16 cellular contexts compared by ENCODE assay signal in genomic region chr2:5453224-5453623, GRCh38.
"Had no signal": no experiment of that assay in that cellular context is flagged by ENCODE, and none has a peak within 500 bp of the region (broad histone marks: within the 10 kb centered on the region; RNA-seq: fewer than 3 reads in every experiment).

No MANE protein-coding gene starts in this region.

- H3K27me3 ChIP-seq: esophagus muscularis mucosa, heart right ventricle, stomach, upper lobe of right lung had no signal

- H3K9me3 ChIP-seq: esophagus muscularis mucosa, heart right ventricle, stomach, upper lobe of right lung had no signal

- H3K27me3 Mint-ChIP-seq: activated B cell treated with CpG ODN at 0.5 μM for 24 hours; activated T-cell treated with anti-CD3 and anti-CD28 coated beads, Interleukin-2, amount 50 U/mL, for 24 hours; central memory CD8-positive, alpha-beta T cell had no signal

- H3K9me3 Mint-ChIP-seq: activated B cell treated with CpG ODN at 0.5 μM for 24 hours; activated naive CD4-positive, alpha-beta T cell treated with anti-CD3 and anti-CD28 coated beads for 36 hours; activated T-cell treated with anti-CD3 and anti-CD28 coated beads, Interleukin-2, amount 50 U/mL, for 24 hours; activated T-helper 2 cell treated with anti-CD3 and anti-CD28 coated beads, Interferon-gamma antibody, Interleukin-2, Interleukin-4, amounts not matched to agents 10 μg/mL and 5 μg/mL and 100 μg/mL, durations not matched to agents 14 hours and 24 hours and 36 hours; brain; central memory CD8-positive, alpha-beta T cell; T-helper 2 cell treated with Interferon-gamma antibody and Interleukin-4, amounts not matched to agents 5 μg/mL and 100 μg/mL, for 36 hours had no signal

- H3K4me3 Mint-ChIP-seq: activated B cell treated with CpG ODN at 0.5 μM for 24 hours; activated CD8-positive, alpha-beta T cell treated with anti-CD3 and anti-CD28 coated beads, Interleukin-2, amount 10 ng/mL, durations not matched to agents 7 days and 5 days; activated naive CD4-positive, alpha-beta T cell treated with anti-CD3 and anti-CD28 coated beads for 36 hours; activated T-cell treated with anti-CD3 and anti-CD28 coated beads, Interleukin-2, amount 50 U/mL, for 24 hours; central memory CD8-positive, alpha-beta T cell; immature natural killer cell; natural killer cell; T-helper 2 cell treated with Interferon-gamma antibody and Interleukin-4, amounts not matched to agents 5 μg/mL and 100 μg/mL, for 36 hours had no signal

- H3K4me1 Mint-ChIP-seq: activated B cell treated with CpG ODN at 0.5 μM for 24 hours; central memory CD8-positive, alpha-beta T cell; immature natural killer cell; natural killer cell had no signal

- DNase-seq: activated B cell treated with CpG ODN at 0.5 μM for 24 hours; activated CD4-positive, alpha-beta T cell treated with anti-CD3 and anti-CD28 coated beads for 48 hours; activated CD8-positive, alpha-beta T cell treated with anti-CD3 and anti-CD28 coated beads, Interleukin-2, amount 10 ng/mL, durations not matched to agents 7 days and 5 days; activated naive CD4-positive, alpha-beta T cell treated with anti-CD3 and anti-CD28 coated beads for 36 hours; activated T-cell treated with anti-CD3 and anti-CD28 coated beads, Interleukin-2, amount 50 U/mL, for 24 hours; cortex of kidney; heart right ventricle; immature natural killer cell; natural killer cell; stomach; upper lobe of right lung had no signal

- H3K4me3 ChIP-seq: esophagus muscularis mucosa, heart right ventricle, stomach, upper lobe of right lung had no signal

- ATAC-seq: activated CD8-positive, alpha-beta T cell treated with anti-CD3 and anti-CD28 coated beads, Interleukin-2, amount 10 ng/mL, durations not matched to agents 7 days and 5 days; heart right ventricle; natural killer cell; upper lobe of right lung had no signal

- H3K27ac Mint-ChIP-seq: activated B cell treated with CpG ODN at 0.5 μM for 24 hours; activated CD8-positive, alpha-beta T cell treated with anti-CD3 and anti-CD28 coated beads, Interleukin-2, amount 10 ng/mL, durations not matched to agents 7 days and 5 days; activated naive CD4-positive, alpha-beta T cell treated with anti-CD3 and anti-CD28 coated beads for 36 hours; activated T-cell treated with anti-CD3 and anti-CD28 coated beads, Interleukin-2, amount 50 U/mL, for 24 hours; activated T-helper 2 cell treated with anti-CD3 and anti-CD28 coated beads, Interferon-gamma antibody, Interleukin-2, Interleukin-4, amounts not matched to agents 10 μg/mL and 5 μg/mL and 100 μg/mL, durations not matched to agents 14 hours and 24 hours and 36 hours; immature natural killer cell; natural killer cell; T-helper 2 cell treated with Interferon-gamma antibody and Interleukin-4, amounts not matched to agents 5 μg/mL and 100 μg/mL, for 36 hours had no signal

- H3K36me3 Mint-ChIP-seq: brain, immature natural killer cell, natural killer cell had no signal

- H3K36me3 ChIP-seq: esophagus muscularis mucosa, heart right ventricle, stomach, upper lobe of right lung had no signal

- H3K27ac ChIP-seq: esophagus muscularis mucosa, heart right ventricle, stomach, upper lobe of right lung had no signal

- H3K4me1 ChIP-seq: esophagus muscularis mucosa, heart right ventricle, stomach, upper lobe of right lung had no signal
